In the genomic region with DNA sequence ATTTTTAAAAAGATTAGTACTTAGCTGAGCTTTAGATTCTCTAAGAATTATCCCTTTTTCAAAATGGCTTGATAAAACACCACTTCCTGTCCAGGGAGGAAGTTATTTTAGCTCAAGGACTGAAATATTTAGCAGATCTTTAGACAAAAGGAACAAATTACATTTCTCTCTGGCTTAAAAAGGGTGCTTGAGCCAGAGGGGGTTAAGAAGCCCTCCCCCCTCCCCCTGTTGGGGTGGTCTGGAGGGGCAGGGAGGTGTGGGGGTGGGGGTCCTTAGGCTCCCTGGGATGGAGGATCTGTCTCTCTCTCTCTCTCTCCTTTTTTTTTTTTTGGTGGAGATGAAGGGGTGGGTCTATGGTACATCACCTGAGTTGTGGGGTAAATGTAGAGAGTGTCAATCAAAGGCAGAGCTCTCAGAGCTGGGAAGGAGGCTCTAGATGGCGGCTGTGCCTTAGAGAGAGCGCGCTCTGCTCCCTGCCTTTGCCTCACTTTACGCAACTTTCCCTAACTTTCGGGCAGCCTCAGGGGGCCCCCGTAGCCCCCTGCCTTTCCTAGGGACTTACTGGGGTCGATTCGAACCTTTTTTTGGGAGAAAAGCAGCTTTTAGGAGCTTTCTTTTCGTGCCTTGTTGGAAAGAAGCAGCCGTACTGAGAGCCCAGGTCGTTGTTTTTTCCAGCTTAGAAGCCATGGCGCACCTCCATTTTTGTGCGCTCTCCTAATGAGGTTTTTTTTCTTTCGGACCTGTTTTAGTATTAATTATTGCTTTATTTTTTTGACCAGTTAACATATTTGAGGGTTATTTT, we compare ENCODE assay signal across 1 cellular context.
TF ChIP-seq lines count a peak whose summit lies in the region.

TSS of gene CHD2 (plus strand) at position 415 of the 802 bp plus-strand sequence. CDS start 914 bp downstream, outside the sequence.

TF ChIP-seq in HepG2, 621 proteins besides CTCF, POLR2A, EP300 and RAD21 (continued from another document and continues in another):
- TF ChIP-seq, protein P1, sequence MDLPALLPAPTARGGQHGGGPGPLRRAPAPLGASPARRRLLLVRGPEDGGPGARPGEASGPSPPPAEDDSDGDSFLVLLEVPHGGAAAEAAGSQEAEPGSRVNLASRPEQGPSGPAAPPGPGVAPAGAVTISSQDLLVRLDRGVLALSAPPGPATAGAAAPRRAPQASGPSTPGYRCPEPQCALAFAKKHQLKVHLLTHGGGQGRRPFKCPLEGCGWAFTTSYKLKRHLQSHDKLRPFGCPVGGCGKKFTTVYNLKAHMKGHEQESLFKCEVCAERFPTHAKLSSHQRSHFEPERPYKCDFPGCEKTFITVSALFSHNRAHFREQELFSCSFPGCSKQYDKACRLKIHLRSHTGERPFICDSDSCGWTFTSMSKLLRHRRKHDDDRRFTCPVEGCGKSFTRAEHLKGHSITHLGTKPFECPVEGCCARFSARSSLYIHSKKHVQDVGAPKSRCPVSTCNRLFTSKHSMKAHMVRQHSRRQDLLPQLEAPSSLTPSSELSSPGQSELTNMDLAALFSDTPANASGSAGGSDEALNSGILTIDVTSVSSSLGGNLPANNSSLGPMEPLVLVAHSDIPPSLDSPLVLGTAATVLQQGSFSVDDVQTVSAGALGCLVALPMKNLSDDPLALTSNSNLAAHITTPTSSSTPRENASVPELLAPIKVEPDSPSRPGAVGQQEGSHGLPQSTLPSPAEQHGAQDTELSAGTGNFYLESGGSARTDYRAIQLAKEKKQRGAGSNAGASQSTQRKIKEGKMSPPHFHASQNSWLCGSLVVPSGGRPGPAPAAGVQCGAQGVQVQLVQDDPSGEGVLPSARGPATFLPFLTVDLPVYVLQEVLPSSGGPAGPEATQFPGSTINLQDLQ (CRISPR knock-in tag; IDR thresholded peaks at IDR 0.05) = no peak
- TF ChIP-seq CEBPB (IDR thresholded peaks at IDR 0.05; ENCODE audit: borderline replicate concordance, low read depth, low read length) (peak; percentile 70), SP5 (CRISPR knock-in tag; IDR thresholded peaks at IDR 0.05; ENCODE audit: borderline replicate concordance, low read depth) (peak; percentile 33; the same call in 1 of the 2 replicates), MLLT10 (CRISPR knock-in tag; IDR thresholded peaks at IDR 0.05) (no peak), ZNF562 (CRISPR knock-in tag; IDR thresholded peaks at IDR 0.05; ENCODE audit: borderline replicate concordance) (no peak), ZKSCAN1 (IDR thresholded peaks at IDR 0.05; ENCODE audit: low read length) (no peak), ESRRA (CRISPR knock-in tag; IDR thresholded peaks at IDR 0.05; ENCODE audit: low read depth) (no peak), PLRG1 (conservative IDR thresholded peaks at IDR 0.05) (no peak), SNAPC2 (CRISPR knock-in tag; IDR thresholded peaks at IDR 0.05) (no peak), MEIS1 (CRISPR knock-in tag; IDR thresholded peaks at IDR 0.05; ENCODE audit: borderline replicate concordance) (peak; percentile 54; the same call in 1 of the 2 replicates), ZNF3 (CRISPR knock-in tag; IDR thresholded peaks at IDR 0.05) (0 out of 2 replicates have a peak, but pooled peaks have one; percentile 11), GLMP (CRISPR knock-in tag; IDR thresholded peaks at IDR 0.05; ENCODE audit: borderline replicate concordance) (no peak), ZFP37 (CRISPR knock-in tag; IDR thresholded peaks at IDR 0.05; ENCODE audit: borderline replicate concordance) (no peak), HIC2 (CRISPR knock-in tag; IDR thresholded peaks at IDR 0.05; ENCODE audit: low read depth) (no peak), PHF5A (CRISPR knock-in tag; IDR thresholded peaks at IDR 0.05; ENCODE audit: low read depth, unreplicated experiment) (no peak), ZNF530 (CRISPR knock-in tag; IDR thresholded peaks at IDR 0.05; ENCODE audit: low read depth) (no peak), ZNF503 (CRISPR knock-in tag; IDR thresholded peaks at IDR 0.05) (no peak), ZNF777 (CRISPR knock-in tag; IDR thresholded peaks at IDR 0.05) (no peak), ZNF354B (CRISPR knock-in tag; IDR thresholded peaks at IDR 0.05) (no peak), ZSCAN22 (CRISPR knock-in tag; IDR thresholded peaks at IDR 0.05) (no peak), ZNF292 (CRISPR knock-in tag; IDR thresholded peaks at IDR 0.05; ENCODE audit: borderline replicate concordance, low read depth) (no peak), SRSF4 (IDR thresholded peaks at IDR 0.05; ENCODE audit: low read depth, low read length, poor library complexity, severe bottlenecking) (no peak), HOXA9 (CRISPR knock-in tag; IDR thresholded peaks at IDR 0.05; ENCODE audit: borderline replicate concordance) (no peak), FOSL1 (CRISPR knock-in tag; IDR thresholded peaks at IDR 0.05; ENCODE audit: borderline replicate concordance) (no peak), JUN (CRISPR knock-in tag; IDR thresholded peaks at IDR 0.05) (no peak), PHF21A (CRISPR knock-in tag; IDR thresholded peaks at IDR 0.05) (no peak), ZNF660 (CRISPR knock-in tag; IDR thresholded peaks at IDR 0.05; ENCODE audit: borderline replicate concordance, low read depth) (no peak), FOXA1 (IDR thresholded peaks at IDR 0.05) (no peak), FOXA1 (CRISPR knock-in tag; IDR thresholded peaks at IDR 0.05) (no peak), PCBP1 (IDR thresholded peaks at IDR 0.05; ENCODE audit: borderline replicate concordance, low read depth, low read length) (no peak), MEF2D (CRISPR knock-in tag; IDR thresholded peaks at IDR 0.05) (no peak), MXD4 (CRISPR knock-in tag; IDR thresholded peaks at IDR 0.05) (no peak), ZNF878 (CRISPR knock-in tag; IDR thresholded peaks at IDR 0.05) (no peak), ZSCAN20 (CRISPR knock-in tag; IDR thresholded peaks at IDR 0.05; ENCODE audit: borderline replicate concordance) (no peak), IRX3 (CRISPR knock-in tag; IDR thresholded peaks at IDR 0.05; ENCODE audit: borderline replicate concordance, low read depth) (no peak), MTA1 (CRISPR knock-in tag; IDR thresholded peaks at IDR 0.05; ENCODE audit: borderline replicate concordance) (no peak), ELK4 (CRISPR knock-in tag; IDR thresholded peaks at IDR 0.05; ENCODE audit: borderline replicate concordance) (no peak), ZNF33B (CRISPR knock-in tag; IDR thresholded peaks at IDR 0.05) (no peak), SETDB1 (CRISPR knock-in tag; IDR thresholded peaks at IDR 0.05; ENCODE audit: borderline replicate concordance) (no peak)
- TF ChIP-seq, protein P2, sequence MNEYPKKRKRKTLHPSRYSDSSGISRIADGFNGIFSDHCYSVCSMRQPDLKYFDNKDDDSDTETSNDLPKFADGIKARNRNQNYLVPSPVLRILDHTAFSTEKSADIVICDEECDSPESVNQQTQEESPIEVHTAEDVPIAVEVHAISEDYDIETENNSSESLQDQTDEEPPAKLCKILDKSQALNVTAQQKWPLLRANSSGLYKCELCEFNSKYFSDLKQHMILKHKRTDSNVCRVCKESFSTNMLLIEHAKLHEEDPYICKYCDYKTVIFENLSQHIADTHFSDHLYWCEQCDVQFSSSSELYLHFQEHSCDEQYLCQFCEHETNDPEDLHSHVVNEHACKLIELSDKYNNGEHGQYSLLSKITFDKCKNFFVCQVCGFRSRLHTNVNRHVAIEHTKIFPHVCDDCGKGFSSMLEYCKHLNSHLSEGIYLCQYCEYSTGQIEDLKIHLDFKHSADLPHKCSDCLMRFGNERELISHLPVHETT (CRISPR knock-in tag; conservative IDR thresholded peaks at IDR 0.05) = no peak
- TF ChIP-seq, protein P3, sequence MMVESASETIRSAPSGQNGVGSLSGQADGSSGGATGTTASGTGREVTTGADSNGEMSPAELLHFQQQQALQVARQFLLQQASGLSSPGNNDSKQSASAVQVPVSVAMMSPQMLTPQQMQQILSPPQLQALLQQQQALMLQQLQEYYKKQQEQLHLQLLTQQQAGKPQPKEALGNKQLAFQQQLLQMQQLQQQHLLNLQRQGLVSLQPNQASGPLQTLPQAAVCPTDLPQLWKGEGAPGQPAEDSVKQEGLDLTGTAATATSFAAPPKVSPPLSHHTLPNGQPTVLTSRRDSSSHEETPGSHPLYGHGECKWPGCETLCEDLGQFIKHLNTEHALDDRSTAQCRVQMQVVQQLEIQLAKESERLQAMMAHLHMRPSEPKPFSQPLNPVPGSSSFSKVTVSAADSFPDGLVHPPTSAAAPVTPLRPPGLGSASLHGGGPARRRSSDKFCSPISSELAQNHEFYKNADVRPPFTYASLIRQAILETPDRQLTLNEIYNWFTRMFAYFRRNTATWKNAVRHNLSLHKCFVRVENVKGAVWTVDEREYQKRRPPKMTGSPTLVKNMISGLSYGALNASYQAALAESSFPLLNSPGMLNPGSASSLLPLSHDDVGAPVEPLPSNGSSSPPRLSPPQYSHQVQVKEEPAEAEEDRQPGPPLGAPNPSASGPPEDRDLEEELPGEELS (CRISPR knock-in tag; IDR thresholded peaks at IDR 0.05) = no peak
- TF ChIP-seq, protein P4, sequence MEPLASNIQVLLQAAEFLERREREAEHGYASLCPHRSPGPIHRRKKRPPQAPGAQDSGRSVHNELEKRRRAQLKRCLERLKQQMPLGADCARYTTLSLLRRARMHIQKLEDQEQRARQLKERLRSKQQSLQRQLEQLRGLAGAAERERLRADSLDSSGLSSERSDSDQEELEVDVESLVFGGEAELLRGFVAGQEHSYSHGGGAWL (CRISPR knock-in tag; IDR thresholded peaks at IDR 0.05) = no peak
- TF ChIP-seq, protein P5, sequence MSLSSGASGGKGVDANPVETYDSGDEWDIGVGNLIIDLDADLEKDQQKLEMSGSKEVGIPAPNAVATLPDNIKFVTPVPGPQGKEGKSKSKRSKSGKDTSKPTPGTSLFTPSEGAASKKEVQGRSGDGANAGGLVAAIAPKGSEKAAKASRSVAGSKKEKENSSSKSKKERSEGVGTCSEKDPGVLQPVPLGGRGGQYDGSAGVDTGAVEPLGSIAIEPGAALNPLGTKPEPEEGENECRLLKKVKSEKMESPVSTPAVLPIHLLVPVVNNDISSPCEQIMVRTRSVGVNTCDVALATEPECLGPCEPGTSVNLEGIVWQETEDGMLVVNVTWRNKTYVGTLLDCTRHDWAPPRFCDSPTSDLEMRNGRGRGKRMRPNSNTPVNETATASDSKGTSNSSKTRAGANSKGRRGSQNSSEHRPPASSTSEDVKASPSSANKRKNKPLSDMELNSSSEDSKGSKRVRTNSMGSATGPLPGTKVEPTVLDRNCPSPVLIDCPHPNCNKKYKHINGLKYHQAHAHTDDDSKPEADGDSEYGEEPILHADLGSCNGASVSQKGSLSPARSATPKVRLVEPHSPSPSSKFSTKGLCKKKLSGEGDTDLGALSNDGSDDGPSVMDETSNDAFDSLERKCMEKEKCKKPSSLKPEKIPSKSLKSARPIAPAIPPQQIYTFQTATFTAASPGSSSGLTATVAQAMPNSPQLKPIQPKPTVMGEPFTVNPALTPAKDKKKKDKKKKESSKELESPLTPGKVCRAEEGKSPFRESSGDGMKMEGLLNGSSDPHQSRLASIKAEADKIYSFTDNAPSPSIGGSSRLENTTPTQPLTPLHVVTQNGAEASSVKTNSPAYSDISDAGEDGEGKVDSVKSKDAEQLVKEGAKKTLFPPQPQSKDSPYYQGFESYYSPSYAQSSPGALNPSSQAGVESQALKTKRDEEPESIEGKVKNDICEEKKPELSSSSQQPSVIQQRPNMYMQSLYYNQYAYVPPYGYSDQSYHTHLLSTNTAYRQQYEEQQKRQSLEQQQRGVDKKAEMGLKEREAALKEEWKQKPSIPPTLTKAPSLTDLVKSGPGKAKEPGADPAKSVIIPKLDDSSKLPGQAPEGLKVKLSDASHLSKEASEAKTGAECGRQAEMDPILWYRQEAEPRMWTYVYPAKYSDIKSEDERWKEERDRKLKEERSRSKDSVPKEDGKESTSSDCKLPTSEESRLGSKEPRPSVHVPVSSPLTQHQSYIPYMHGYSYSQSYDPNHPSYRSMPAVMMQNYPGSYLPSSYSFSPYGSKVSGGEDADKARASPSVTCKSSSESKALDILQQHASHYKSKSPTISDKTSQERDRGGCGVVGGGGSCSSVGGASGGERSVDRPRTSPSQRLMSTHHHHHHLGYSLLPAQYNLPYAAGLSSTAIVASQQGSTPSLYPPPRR (CRISPR knock-in tag; IDR thresholded peaks at IDR 0.05; ENCODE audit: borderline replicate concordance) = no peak
